Comparison of ENCODE assay signal across 11 cellular contexts in genomic region chr7:19928247-19928646, GRCh38.
A peak's percentile ranks its signal among the peaks of the same experiment; 100 is the strongest.
DNase-seq lines count a peak whose midpoint lies in the region; ATAC-seq and TF ChIP-seq lines count a peak whose summit lies in the region.
"Had no signal": no experiment of that assay in that cellular context is flagged by ENCODE, and none has a peak within 500 bp of the region (broad histone marks: within the 10 kb centered on the region; RNA-seq: fewer than 3 reads in every experiment).

No MANE protein-coding gene starts in this region.

- peaks cover 12% of the 10 kb centered on the region; the same call in 1 of the 2 replicates for H3K4me1 ChIP-seq in MM.1S (ENCODE audit: low read length)

- no peaks in the 10 kb centered on the region for H3K4me1 Mint-ChIP-seq in activated T-helper 17 cell treated with anti-CD3 and anti-CD28 coated beads, Interleukin-2, amount 50 U/mL, for 72 hours

- no peak overlapping the region; the same call in 1 of the 2 replicates for H3K27ac ChIP-seq in MM.1S (ENCODE audit: low read length)
- H3K27ac ChIP-seq: body of pancreas had no signal

- no peaks in the 10 kb centered on the region for H3K9me3 ChIP-seq in MM.1S (replicated peaks; ENCODE audit: insufficient read depth, low read length)
- H3K9me3 ChIP-seq: body of pancreas had no signal

- peak overlapping the region; percentile 40 for H3K4me2 ChIP-seq in MM.1S (ENCODE audit: low read depth, low read length)

- H3K9me2 ChIP-seq in MM.1S (replicated peaks; ENCODE audit: insufficient read depth, low read length) = no peaks in the 10 kb centered on the region

- H2AFZ ChIP-seq in MM.1S (ENCODE audit: low read length) = no peak overlapping the region

- no peaks in the 10 kb centered on the region for H3K27me3 Mint-ChIP-seq in activated T-helper 17 cell treated with anti-CD3 and anti-CD28 coated beads, Interleukin-2, amount 50 U/mL, for 72 hours

- peaks cover 7% of the 10 kb centered on the region for H3K9me3 Mint-ChIP-seq in activated T-helper 17 cell treated with anti-CD3 and anti-CD28 coated beads, Interleukin-2, amount 50 U/mL, for 72 hours

- TF ChIP-seq CTCF in MM.1S (IDR thresholded peaks at IDR 0.05; ENCODE audit: low read length) = no peak

- no peak overlapping the region for H3K27ac Mint-ChIP-seq in activated T-helper 17 cell treated with anti-CD3 and anti-CD28 coated beads, Interleukin-2, amount 50 U/mL, for 72 hours

- H3K9ac ChIP-seq in MM.1S (ENCODE audit: low read length) = no peak overlapping the region

- no peaks in the 10 kb centered on the region for H3K36me3 Mint-ChIP-seq in activated T-helper 17 cell treated with anti-CD3 and anti-CD28 coated beads, Interleukin-2, amount 50 U/mL, for 72 hours (ENCODE audit: low read depth)

- H4K20me1 ChIP-seq in MM.1S (ENCODE audit: insufficient read depth, low read length) = no peaks in the 10 kb centered on the region

- peaks cover 5% of the 10 kb centered on the region; the same call in 1 of the 2 replicates for H3F3A ChIP-seq in MM.1S (ENCODE audit: insufficient read depth, low read length)

- no peak overlapping the region for H3K4me3 ChIP-seq in MM.1S (ENCODE audit: low read length)
- H3K4me3 ChIP-seq: body of pancreas had no signal

- no peaks in the 10 kb centered on the region for H3K27me3 ChIP-seq in MM.1S (replicated peaks; ENCODE audit: insufficient read depth, low read length)
- H3K27me3 ChIP-seq: body of pancreas had no signal

- ATAC-seq in GM18498 (IDR thresholded peaks at IDR 0.05; ENCODE audit: unreplicated experiment) (peak; percentile 86), GM19467 (IDR thresholded peaks at IDR 0.05; ENCODE audit: unreplicated experiment) (peak; percentile 95), HG02885 (IDR thresholded peaks at IDR 0.05; ENCODE audit: poor library complexity, unreplicated experiment) (peak; percentile 94)
- no peak for ATAC-seq in activated T-helper 17 cell treated with anti-CD3 and anti-CD28 coated beads, Interleukin-2, amount 50 U/mL, for 72 hours (replicated peaks)
- ATAC-seq: body of pancreas had no signal

- H3K79me2 ChIP-seq in MM.1S (ENCODE audit: low read length) = no peaks in the 10 kb centered on the region

- no peaks in the 10 kb centered on the region for H3K36me3 ChIP-seq in MM.1S (replicated peaks; ENCODE audit: insufficient read depth, low read length)

- H3K4me3 Mint-ChIP-seq in activated T-helper 17 cell treated with anti-CD3 and anti-CD28 coated beads, Interleukin-2, amount 50 U/mL, for 72 hours = no peak overlapping the region

- DNase-seq in MM.1S (no peak), NCI-H226 (no peak)
- no peak for DNase-seq in activated CD4-positive, CD25-positive, alpha-beta regulatory T cell (lab: John Stamatoyannopoulos, UW)
- DNase-seq in stimulated activated CD4-positive, alpha-beta T cell treated with anti-CD3 and anti-CD28 coated beads, Interleukin-2, amount 100 ng/mL, for 24 hours = no peak
- DNase-seq: body of pancreas, kidney, NCI-H526 had no signal
